ENCODE assay signal across 9 cellular contexts in the genomic region with DNA sequence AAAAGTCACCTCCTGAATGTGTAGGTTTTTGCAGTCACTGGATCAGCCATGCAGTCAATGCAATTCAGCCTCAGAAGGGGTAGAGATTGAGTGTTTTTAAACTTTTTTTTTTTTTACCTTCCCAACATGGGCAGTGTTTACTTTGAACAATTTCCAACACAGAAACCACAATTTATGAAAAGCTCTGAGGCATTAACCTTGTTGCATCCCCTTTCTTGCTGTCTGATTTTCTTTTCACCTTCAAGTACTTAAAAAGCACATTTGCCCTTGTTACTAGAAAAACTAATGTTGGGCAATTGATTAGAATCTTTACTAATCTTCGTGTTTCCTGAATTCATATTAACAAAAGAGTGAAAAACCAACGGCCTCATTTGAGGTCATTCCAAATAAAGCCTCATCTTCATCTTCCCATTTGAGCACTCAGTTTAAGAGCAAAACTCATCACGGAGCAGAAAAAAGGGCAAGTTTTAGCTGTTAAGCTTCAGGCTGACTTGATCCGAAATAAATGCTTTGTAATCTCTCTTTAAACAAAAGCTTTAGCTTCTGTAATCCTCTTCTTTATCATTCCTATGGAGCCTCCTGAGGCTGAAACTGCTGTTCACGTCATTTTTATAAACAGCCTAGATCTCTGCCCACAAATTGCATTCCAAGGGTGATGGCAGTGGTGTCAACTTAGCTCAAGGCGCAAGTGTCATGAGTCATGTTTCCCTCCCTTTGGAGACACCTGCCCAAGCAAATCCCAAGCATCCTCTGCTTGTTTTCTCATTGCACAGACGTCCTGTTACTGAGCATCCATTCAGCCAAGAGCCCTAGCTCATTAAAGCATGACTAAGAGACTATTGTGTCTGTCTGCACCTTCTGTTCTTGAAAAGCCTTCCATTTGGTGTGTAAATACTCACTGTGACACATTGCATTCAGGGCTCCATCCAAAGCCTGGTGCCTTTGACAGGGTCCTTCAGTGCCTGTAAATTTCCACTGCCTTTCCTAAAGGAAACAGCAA.
DNase-seq lines count a peak whose midpoint lies in the region; ATAC-seq and TF ChIP-seq lines count a peak whose summit lies in the region.
"Had no signal": no experiment of that assay in that cellular context is flagged by ENCODE, and none has a peak within 500 bp of the region (broad histone marks: within the 10 kb centered on the region; RNA-seq: fewer than 3 reads in every experiment).

No MANE protein-coding gene starts in this region.

- CTCF ChIA-PET in CD8-positive, alpha-beta T cell (lab: Charles Lee): interaction anchor here (0.7 kb wide), 1 partner anchor 37 kb away, joined by 3 read pairs; no protein-coding TSS in a partner anchor
- CTCF ChIA-PET in CD4-positive, alpha-beta memory T cell (lab: Charles Lee; ENCODE audit: partially characterized antibody): no interaction called here
- CTCF ChIA-PET in activated CD4-positive, alpha-beta memory T cell treated with anti-CD3 and anti-CD28 coated beads for 36 hours (lab: Charles Lee): interaction anchor here (0.6 kb wide), 1 partner anchor 12 kb away, joined by 3 read pairs; no protein-coding TSS in a partner anchor

- H3K4me3 ChIP-seq in CD8-positive, alpha-beta T cell (ENCODE audit: low read depth, low read length): no peak overlapping the region
- H3K4me3 ChIP-seq in CD4-positive, alpha-beta memory T cell (ENCODE audit: low read length in 2 of 2): no peak overlapping the region
- H3K4me3 ChIP-seq: GM23248 had no signal

- no peak for TF ChIP-seq CTCF in CD8-positive, alpha-beta T cell (IDR thresholded peaks at IDR 0.05)

- intact Hi-C loops in CD8-positive, alpha-beta T cell (cut with DNase I, micrococcal nuclease): no loop called here
- intact Hi-C loops in CD4-positive, alpha-beta memory T cell (cut with micrococcal nuclease): no loop called here
- intact Hi-C loops in activated CD4-positive, alpha-beta memory T cell treated with anti-CD3 and anti-CD28 coated beads for 36 hours (cut with micrococcal nuclease): no loop called here

- no peaks in the 10 kb centered on the region for H3K4me1 ChIP-seq in CD8-positive, alpha-beta T cell (ENCODE audit: insufficient read depth, low read length)
- H3K4me1 ChIP-seq in CD4-positive, alpha-beta memory T cell (ENCODE audit: insufficient read depth, low read length): no peaks in the 10 kb centered on the region

- no peaks in the 10 kb centered on the region for H3K4me1 Mint-ChIP-seq in CD8-positive, alpha-beta T cell (ENCODE audit: low read depth)
- no peaks in the 10 kb centered on the region for H3K4me1 Mint-ChIP-seq in CD4-positive, alpha-beta memory T cell
- no peaks in the 10 kb centered on the region for H3K4me1 Mint-ChIP-seq in activated CD4-positive, alpha-beta memory T cell treated with anti-CD3 and anti-CD28 coated beads for 36 hours (ENCODE audit: low read depth)

- no peak overlapping the region for H3K4me3 Mint-ChIP-seq in CD8-positive, alpha-beta T cell
- no peak overlapping the region for H3K4me3 Mint-ChIP-seq in CD4-positive, alpha-beta memory T cell
- no peak overlapping the region for H3K4me3 Mint-ChIP-seq in activated CD4-positive, alpha-beta memory T cell treated with anti-CD3 and anti-CD28 coated beads for 36 hours

- no peaks in the 10 kb centered on the region for H3K36me3 ChIP-seq in CD8-positive, alpha-beta T cell (ENCODE audit: insufficient read depth, low read length)
- no peaks in the 10 kb centered on the region for H3K36me3 ChIP-seq in CD4-positive, alpha-beta memory T cell (ENCODE audit: insufficient read depth, low read length)

- no peaks in the 10 kb centered on the region for H3K9me3 Mint-ChIP-seq in CD8-positive, alpha-beta T cell
- peaks cover 0 to 7% (median 3%) of the 10 kb centered on the region in 8 donors for H3K9me3 Mint-ChIP-seq in CD4-positive, alpha-beta memory T cell
- peaks cover 4% of the 10 kb centered on the region for H3K9me3 Mint-ChIP-seq in activated CD4-positive, alpha-beta memory T cell treated with anti-CD3 and anti-CD28 coated beads for 36 hours

- H3K9me3 ChIP-seq in CD8-positive, alpha-beta T cell (ENCODE audit: low read length): no peaks in the 10 kb centered on the region
- H3K9me3 ChIP-seq in CD4-positive, alpha-beta memory T cell (ENCODE audit: control insufficient read depth in 1 of 2, low read length in 2 of 2): no peaks in the 10 kb centered on the region

- H3K27me3 Mint-ChIP-seq in CD8-positive, alpha-beta T cell (ENCODE audit: low read depth): no peaks in the 10 kb centered on the region
- H3K27me3 Mint-ChIP-seq in CD4-positive, alpha-beta memory T cell: no peaks in the 10 kb centered on the region
- no peaks in the 10 kb centered on the region for H3K27me3 Mint-ChIP-seq in activated CD4-positive, alpha-beta memory T cell treated with anti-CD3 and anti-CD28 coated beads for 36 hours

- peak; percentile 100 for ATAC-seq in esophagus mucosa
- no peak for ATAC-seq in CD8-positive, alpha-beta T cell

- H3K27me3 ChIP-seq in CD8-positive, alpha-beta T cell (ENCODE audit: insufficient read depth, low read length): no peaks in the 10 kb centered on the region
- H3K27me3 ChIP-seq in CD4-positive, alpha-beta memory T cell (ENCODE audit: insufficient read depth, low read length): no peaks in the 10 kb centered on the region

- no peak overlapping the region for H3K27ac Mint-ChIP-seq in CD8-positive, alpha-beta T cell
- H3K27ac Mint-ChIP-seq in CD4-positive, alpha-beta memory T cell: no peak overlapping the region
- no peak overlapping the region for H3K27ac Mint-ChIP-seq in activated CD4-positive, alpha-beta memory T cell treated with anti-CD3 and anti-CD28 coated beads for 36 hours

- no peaks in the 10 kb centered on the region for H3K36me3 Mint-ChIP-seq in CD8-positive, alpha-beta T cell
- no peaks in the 10 kb centered on the region for H3K36me3 Mint-ChIP-seq in CD4-positive, alpha-beta memory T cell
- H3K36me3 Mint-ChIP-seq in activated CD4-positive, alpha-beta memory T cell treated with anti-CD3 and anti-CD28 coated beads for 36 hours: no peaks in the 10 kb centered on the region

- peak; percentile 99 for DNase-seq in A172 (ENCODE audit: low spot score)
- DNase-seq in LoVo (ENCODE audit: low spot score): peak; percentile 69
- peak; percentile 74 for DNase-seq in NCI-H774 (lab: John Stamatoyannopoulos, UW)
- DNase-seq in CD8-positive, alpha-beta T cell: no peak
- no peak for DNase-seq in CD4-positive, alpha-beta memory T cell
- DNase-seq in CD1c-positive myeloid dendritic cell (ENCODE audit: extremely low spot score): no peak
- DNase-seq in activated CD4-positive, alpha-beta memory T cell treated with anti-CD3 and anti-CD28 coated beads for 36 hours: no peak
- DNase-seq: GM23248 had no signal

- no peak overlapping the region for H3K27ac ChIP-seq in CD8-positive, alpha-beta T cell (ENCODE audit: low read depth, low read length)
- H3K27ac ChIP-seq in CD4-positive, alpha-beta memory T cell (ENCODE audit: low read depth, low read length): no peak overlapping the region
- H3K27ac ChIP-seq: GM23248 had no signal

- POLR2A ChIA-PET in CD8-positive, alpha-beta T cell (lab: Charles Lee): no interaction called here
- POLR2A ChIA-PET in CD4-positive, alpha-beta memory T cell (lab: Charles Lee; ENCODE audit: partially characterized antibody): no interaction called here
- POLR2A ChIA-PET in activated CD4-positive, alpha-beta memory T cell treated with anti-CD3 and anti-CD28 coated beads for 36 hours (lab: Charles Lee): no interaction called here

Comparison
In these comparisons a context has a peak if more than half of its experiments do, and no peak if none do; other contexts are left out.
1. DNase-seq: peak in A172 (single experiment), LoVo (single experiment) and NCI-H774 (single experiment); none in CD8-positive, alpha-beta T cell (0 of 7), CD4-positive, alpha-beta memory T cell (0 of 5), CD1c-positive myeloid dendritic cell (single experiment) and activated CD4-positive, alpha-beta memory T cell treated with anti-CD3 and anti-CD28 coated beads for 36 hours (single experiment).